17 cellular contexts compared by ENCODE assay signal in genomic region chr1:221748981-221749380, GRCh38.
"Had no signal": no experiment of that assay in that cellular context is flagged by ENCODE, and none has a peak within 500 bp of the region (broad histone marks: within the 10 kb centered on the region; RNA-seq: fewer than 3 reads in every experiment).

No MANE protein-coding gene starts in this region.

- H3K27me3 ChIP-seq: SJSA1 had no signal

- H3K36me3 ChIP-seq: SJSA1 had no signal

- DNase-seq: KBM-7, MV-4-11, NCI-H1048, NCI-H1105, NCI-H1417, NCI-H1436 treated with DMSO at 0.1 percent for 48 hours, NCI-H187 treated with DMSO at 0.1 percent for 48 hours, NCI-H2029 treated with DMSO at 0.1 percent for 48 hours, NCI-H526, Right ventricle myocardium superior, RPMI8226, SIG-M5 had no signal

- H3K9me3 ChIP-seq: SJSA1 had no signal

- FAIRE-seq: HTR-8/SVneo, RCC 7860 had no signal

- H3K4me3 ChIP-seq: SJSA1, SK-N-MC had no signal

- H3K27ac ChIP-seq: HL-60, SJSA1, SK-N-MC had no signal
